In the genomic region with DNA sequence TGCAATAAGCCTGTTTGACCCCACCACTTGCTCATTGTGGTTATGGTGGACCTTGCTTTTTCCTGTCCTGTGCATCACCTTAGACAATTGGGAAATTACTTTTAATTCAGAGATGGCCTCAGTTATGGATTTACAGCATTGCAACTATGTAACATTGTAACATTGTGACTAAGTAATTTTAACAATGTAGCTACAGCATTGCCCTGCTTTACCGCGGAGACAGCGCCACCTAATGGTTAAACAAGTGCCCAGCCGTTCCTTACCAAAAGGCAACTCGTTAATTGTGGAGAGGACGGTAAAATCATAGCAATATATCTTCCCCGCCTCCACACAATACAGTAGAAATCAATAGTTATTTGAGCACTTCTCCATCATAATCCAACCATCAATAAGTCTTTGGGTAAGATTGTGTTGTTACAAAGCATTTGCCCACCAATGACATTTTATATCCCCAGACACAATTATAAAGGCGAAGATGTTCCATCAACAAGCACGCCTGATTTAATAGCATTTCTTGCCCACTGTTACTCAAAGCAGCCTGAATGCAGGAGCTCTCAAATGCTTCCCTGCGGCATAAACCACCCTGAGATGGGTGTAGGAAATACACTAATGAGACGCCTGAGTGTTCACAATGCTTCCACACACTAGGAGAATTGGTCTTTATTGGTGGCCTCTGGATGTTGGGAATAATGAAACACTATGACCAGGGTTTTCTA, we compare ENCODE assay signal across 8 cellular contexts.
DNase-seq lines count a peak whose midpoint lies in the region; ATAC-seq and TF ChIP-seq lines count a peak whose summit lies in the region.

No MANE protein-coding gene starts in this region.

- no peak overlapping the region for H3K4me3 Mint-ChIP-seq in memory B cell

- no peaks in the 10 kb centered on the region for H3K4me1 Mint-ChIP-seq in memory B cell

- peak; percentile 72 for ATAC-seq in GM19438 (IDR thresholded peaks at IDR 0.05; ENCODE audit: low read depth, unreplicated experiment)
- ATAC-seq in memory B cell (ENCODE audit: low read depth): peak; percentile 60

- peak; percentile 69 to 94 (median 88) for TF ChIP-seq CTCF in dorsolateral prefrontal cortex (IDR thresholded peaks at IDR 0.05 in 54 of 56, conservative IDR thresholded peaks at IDR 0.05 in 2 of 56; ENCODE audit: low read depth in 1 of 56, partially characterized antibody in 56 of 56)

- no peak overlapping the region for H3K4me3 ChIP-seq in dorsolateral prefrontal cortex

- peak; percentile 76 for DNase-seq in CD1c-positive myeloid dendritic cell (ENCODE audit: extremely low spot score)
- DNase-seq in NCI-H1694 treated with DMSO at 0.1 percent for 48 hours (lab: John Stamatoyannopoulos, UW): peak; percentile 42
- DNase-seq in activated CD4-positive, alpha-beta T cell treated with anti-CD3 and anti-CD28 coated beads for 24 hours (ENCODE audit: low read depth in 2 of 2): peak; percentile 28 to 43
- DNase-seq in dorsolateral prefrontal cortex: peak in 9 of 10 donors; percentile 30 to 81 (median 72)
- DNase-seq in memory B cell (ENCODE audit: low spot score in 2 of 2): peak; percentile 35 to 36
- DNase-seq in stimulated activated CD8-positive, alpha-beta memory T cell treated with anti-CD3 and anti-CD28 coated beads, Interleukin-7, amount 100 ng/mL, for 24 hours (ENCODE audit: low read depth): peak; percentile 16
- DNase-seq in DMS114 treated with DMSO at 0.1 percent for 48 hours (lab: John Stamatoyannopoulos, UW; ENCODE audit: unreplicated experiment): no peak

- peaks cover 7% of the 10 kb centered on the region for H3K27me3 Mint-ChIP-seq in memory B cell

- H3K27ac ChIP-seq in dorsolateral prefrontal cortex: peak overlapping the region in 6 of 59 donors; percentile 39 to 51 (median 44)

- no peaks in the 10 kb centered on the region for H3K9me3 Mint-ChIP-seq in memory B cell

- H3K27ac Mint-ChIP-seq in memory B cell: no peak overlapping the region

- H3K36me3 Mint-ChIP-seq in memory B cell: no peaks in the 10 kb centered on the region

- intact Hi-C loops in dorsolateral prefrontal cortex (cut with DNase I): loop anchor here in 1 of 2 donors (1.0 to 5.0 kb wide), 2 partner anchors 18 to 224 kb away; no protein-coding TSS in a partner anchor

- no peaks in the 10 kb centered on the region for H3K27me3 ChIP-seq in dorsolateral prefrontal cortex
